Comparison of ENCODE assay signal across 1 cellular context in the genomic region with DNA sequence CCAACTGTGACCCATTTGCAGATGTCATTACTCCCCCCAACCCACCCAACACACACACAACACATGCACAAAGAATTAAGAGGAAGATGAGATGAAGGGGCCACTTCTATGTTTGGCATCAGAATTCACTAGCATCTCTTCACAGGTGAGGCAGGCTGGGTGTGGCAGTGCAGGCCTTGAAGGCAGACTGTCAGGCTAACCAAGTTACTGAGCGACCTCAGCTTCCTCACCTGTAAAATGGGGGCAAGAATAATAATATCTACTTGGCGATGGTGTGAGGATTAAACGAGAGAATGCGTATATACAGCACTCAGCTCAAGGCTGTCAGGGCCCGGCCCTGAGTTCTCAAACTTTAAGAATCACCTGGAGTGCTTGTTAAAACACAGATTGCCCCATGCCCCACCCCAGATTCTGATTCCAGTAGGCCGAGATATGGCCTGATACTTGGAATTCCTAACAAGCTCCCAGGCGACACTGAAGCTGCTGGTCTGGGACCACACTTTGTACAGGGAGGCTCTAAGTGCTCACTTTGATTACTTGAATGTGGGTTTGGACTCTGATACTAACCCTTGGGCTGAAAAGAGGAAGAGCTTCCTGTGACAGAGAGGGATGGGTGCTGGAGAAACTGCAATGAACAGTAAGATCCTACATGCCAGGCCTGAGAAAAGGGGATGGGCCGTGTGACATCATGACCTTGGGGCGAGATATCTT.
TF ChIP-seq lines count a peak whose summit lies in the region.

No MANE protein-coding gene starts in this region.

TF ChIP-seq in HepG2, 621 proteins besides CTCF, POLR2A, EP300 and RAD21:
- TF ChIP-seq PITX1 (CRISPR knock-in tag; IDR thresholded peaks at IDR 0.05) (no peak), ZNF629 (CRISPR knock-in tag; conservative IDR thresholded peaks at IDR 0.05) (peak; percentile 59), U2AF2 (IDR thresholded peaks at IDR 0.05; ENCODE audit: low read depth, low read length) (no peak)
- TF ChIP-seq, protein P1, sequence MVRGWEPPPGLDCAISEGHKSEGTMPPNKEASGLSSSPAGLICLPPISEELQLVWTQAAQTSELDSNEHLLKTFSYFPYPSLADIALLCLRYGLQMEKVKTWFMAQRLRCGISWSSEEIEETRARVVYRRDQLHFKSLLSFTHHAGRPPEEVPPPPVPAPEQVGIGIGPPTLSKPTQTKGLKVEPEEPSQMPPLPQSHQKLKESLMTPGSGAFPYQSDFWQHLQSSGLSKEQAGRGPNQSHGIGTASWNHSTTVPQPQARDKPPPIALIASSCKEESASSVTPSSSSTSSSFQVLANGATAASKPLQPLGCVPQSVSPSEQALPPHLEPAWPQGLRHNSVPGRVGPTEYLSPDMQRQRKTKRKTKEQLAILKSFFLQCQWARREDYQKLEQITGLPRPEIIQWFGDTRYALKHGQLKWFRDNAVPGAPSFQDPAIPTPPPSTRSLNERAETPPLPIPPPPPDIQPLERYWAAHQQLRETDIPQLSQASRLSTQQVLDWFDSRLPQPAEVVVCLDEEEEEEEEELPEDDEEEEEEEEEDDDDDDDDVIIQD (CRISPR knock-in tag; IDR thresholded peaks at IDR 0.05; ENCODE audit: low read depth) = no peak
- TF ChIP-seq, protein P2, sequence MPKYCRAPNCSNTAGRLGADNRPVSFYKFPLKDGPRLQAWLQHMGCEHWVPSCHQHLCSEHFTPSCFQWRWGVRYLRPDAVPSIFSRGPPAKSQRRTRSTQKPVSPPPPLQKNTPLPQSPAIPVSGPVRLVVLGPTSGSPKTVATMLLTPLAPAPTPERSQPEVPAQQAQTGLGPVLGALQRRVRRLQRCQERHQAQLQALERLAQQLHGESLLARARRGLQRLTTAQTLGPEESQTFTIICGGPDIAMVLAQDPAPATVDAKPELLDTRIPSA (CRISPR knock-in tag; IDR thresholded peaks at IDR 0.05; ENCODE audit: borderline replicate concordance) = no peak
